ENCODE assay signal across 34 cellular contexts in the genomic region with DNA sequence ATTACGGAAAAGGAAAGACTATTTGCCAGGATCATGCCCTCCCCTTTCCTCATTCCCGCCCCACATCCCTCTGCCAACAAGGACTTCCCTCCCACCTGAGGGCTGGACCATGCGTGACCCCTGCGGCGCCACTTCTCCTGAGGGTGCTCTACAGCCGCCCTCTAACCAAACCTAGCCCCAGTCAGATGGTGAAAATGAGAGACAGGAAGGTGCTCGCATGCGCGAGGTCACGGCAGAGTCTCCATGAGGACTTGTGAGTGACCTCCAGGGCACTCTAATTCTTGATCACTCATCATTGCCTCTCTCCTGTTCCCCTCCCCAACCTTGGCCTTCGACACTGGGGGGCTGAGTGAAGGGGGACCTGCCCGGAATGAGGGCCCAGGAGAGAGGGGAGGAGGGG.
"Had no signal": no experiment of that assay in that cellular context is flagged by ENCODE, and none has a peak within 500 bp of the region (broad histone marks: within the 10 kb centered on the region; RNA-seq: fewer than 3 reads in every experiment).

No MANE protein-coding gene starts in this region.

- H3K4me1 ChIP-seq: lower lobe of right lung, parathyroid adenoma, right lobe of liver had no signal

- H3K9ac ChIP-seq: parathyroid adenoma had no signal

- H3K79me2 ChIP-seq: parathyroid adenoma had no signal

- H3K9me3 ChIP-seq: esophagus squamous epithelium, heart right ventricle, lower lobe of right lung, mucosa of descending colon, right lobe of liver, suprapubic skin, thyroid gland, upper lobe of left lung had no signal

- DNase-seq: caudate nucleus; cerebellar nuclear complex; effector CD8-positive, alpha-beta T cell; erythroblast; esophagus squamous epithelium; foreskin melanocyte; glutamatergic neuron; heart right ventricle; hypothalamus; immature natural killer cell; islet precursor cell; kidney glomerular epithelial cell; left ventricle myocardium superior; lower lobe of right lung; mucosa of descending colon; naive B cell; nephron progenitor cell; nucleus accumbens; right lobe of liver; small intestine; stimulated activated CD4-positive, alpha-beta T cell treated with anti-CD3 and anti-CD28 coated beads, Interleukin-15, amount 100 ng/mL, for 24 hours; stimulated activated CD4-positive, alpha-beta T cell treated with anti-CD3 and anti-CD28 coated beads, Interleukin-2, amount 100 ng/mL, for 48 hours; stimulated activated naive B cell treated with anti-CD40 and anti-IgM and Interleukin-4, amounts not matched to agents 10 μg/mL and 1 μg/mL and 100 μg/mL, for 72 hours; stimulated activated naive CD8-positive, alpha-beta T cell treated with anti-CD3 and anti-CD28 coated beads, Interleukin-15, amount 100 ng/mL, for 72 hours; thyroid gland had no signal

- H3K4me3 ChIP-seq: esophagus squamous epithelium, heart right ventricle, lower lobe of right lung, mucosa of descending colon, right lobe of liver, suprapubic skin, thyroid gland, upper lobe of left lung had no signal

- H3K4me3 Mint-ChIP-seq: dendritic cell treated with granulocyte-macrophage colony-stimulating factor and Interleukin-4, amounts not matched to agents 40 ng/mL and 50 ng/mL, for 4 days; immature natural killer cell; memory B cell; mesothelial cell of epicardium; nephron progenitor cell; stimulated activated naive B cell treated with anti-CD40 and anti-IgM and Interleukin-4, amounts not matched to agents 10 μg/mL and 1 μg/mL and 100 μg/mL, for 72 hours; stimulated activated naive CD8-positive, alpha-beta T cell treated with anti-CD3 and anti-CD28 coated beads, Interleukin-15, amount 100 ng/mL, for 72 hours had no signal

- H3K27me3 ChIP-seq: esophagus squamous epithelium, heart right ventricle, right lobe of liver, suprapubic skin, thyroid gland, upper lobe of left lung had no signal

- H3K27me3 Mint-ChIP-seq: dendritic cell treated with granulocyte-macrophage colony-stimulating factor and Interleukin-4, amounts not matched to agents 40 ng/mL and 50 ng/mL, for 4 days; memory B cell; naive B cell; progenitor cell of endocrine pancreas; stimulated activated naive B cell treated with anti-CD40 and anti-IgM and Interleukin-4, amounts not matched to agents 10 μg/mL and 1 μg/mL and 100 μg/mL, for 72 hours; stimulated activated naive CD8-positive, alpha-beta T cell treated with anti-CD3 and anti-CD28 coated beads, Interleukin-15, amount 100 ng/mL, for 72 hours had no signal

- H3K9me3 Mint-ChIP-seq: dendritic cell treated with granulocyte-macrophage colony-stimulating factor and Interleukin-4, amounts not matched to agents 40 ng/mL and 50 ng/mL, for 4 days; immature natural killer cell; memory B cell; mesothelial cell of epicardium; naive B cell; nephron progenitor cell; stimulated activated naive B cell treated with anti-CD40 and anti-IgM and Interleukin-4, amounts not matched to agents 10 μg/mL and 1 μg/mL and 100 μg/mL, for 72 hours; stimulated activated naive CD8-positive, alpha-beta T cell treated with anti-CD3 and anti-CD28 coated beads, Interleukin-15, amount 100 ng/mL, for 72 hours had no signal

- H3K27ac Mint-ChIP-seq: dendritic cell treated with granulocyte-macrophage colony-stimulating factor and Interleukin-4, amounts not matched to agents 40 ng/mL and 50 ng/mL, for 4 days; immature natural killer cell; memory B cell; mesothelial cell of epicardium; nephron progenitor cell; progenitor cell of endocrine pancreas; stimulated activated naive B cell treated with anti-CD40 and anti-IgM and Interleukin-4, amounts not matched to agents 10 μg/mL and 1 μg/mL and 100 μg/mL, for 72 hours; stimulated activated naive CD8-positive, alpha-beta T cell treated with anti-CD3 and anti-CD28 coated beads, Interleukin-15, amount 100 ng/mL, for 72 hours had no signal

- H2AFZ ChIP-seq: parathyroid adenoma had no signal

- H3K27ac ChIP-seq: esophagus squamous epithelium, heart right ventricle, lower lobe of right lung, parathyroid adenoma, right lobe of liver, suprapubic skin, thyroid gland, upper lobe of left lung had no signal

- FAIRE-seq: colon, small intestine, urothelium cell line had no signal

- ATAC-seq: heart right ventricle; left ventricle myocardium superior; lower lobe of right lung; mucosa of descending colon; right lobe of liver; stimulated activated naive B cell treated with anti-CD40 and anti-IgM and Interleukin-4, amounts not matched to agents 10 μg/mL and 1 μg/mL and 100 μg/mL, for 72 hours; stimulated activated naive CD8-positive, alpha-beta T cell treated with anti-CD3 and anti-CD28 coated beads, Interleukin-15, amount 100 ng/mL, for 72 hours had no signal

- H3K4me1 Mint-ChIP-seq: nephron progenitor cell had no signal
